In the genomic region with DNA sequence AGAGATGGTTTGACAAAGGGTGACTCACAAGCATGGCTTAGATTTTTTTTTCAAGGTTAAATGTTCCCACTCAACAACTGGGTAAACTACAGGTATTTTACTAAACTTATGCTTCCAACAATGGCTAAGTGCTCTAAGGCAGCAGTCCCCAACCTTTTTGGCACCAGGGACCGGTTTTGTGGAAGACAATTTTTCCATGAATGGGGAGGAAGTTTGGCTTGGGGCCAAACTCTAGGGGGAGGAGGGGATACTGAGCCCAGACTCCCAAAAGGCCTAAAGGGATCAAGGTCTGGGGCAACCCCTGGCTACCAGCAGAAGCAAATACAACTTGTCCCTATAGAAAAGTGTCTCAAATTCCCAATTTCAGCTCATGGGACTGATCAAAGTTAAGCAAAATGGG, we compare ENCODE assay signal across 24 cellular contexts. TPM values are rescaled to one million over a fixed set of nuclear protein-coding genes. Genes with fewer than 3 reads are reported as not detected.
"Had no signal": no experiment of that assay in that cellular context is flagged by ENCODE, and none has a peak within 500 bp of the region (broad histone marks: within the 10 kb centered on the region; RNA-seq: fewer than 3 reads in every experiment).

No MANE protein-coding gene starts in this region.

- H3K4me3 ChIP-seq: cardiac muscle cell, SJSA1 had no signal

- H3K36me3 Mint-ChIP-seq: activated naive CD4-positive, alpha-beta T cell treated with anti-CD3 and anti-CD28 coated beads, Interleukin-2, amount 10 ng/mL, durations not matched to agents 7 days and 5 days; IgD-negative memory B cell; WTC11 had no signal

- H3K27me3 Mint-ChIP-seq: activated CD4-positive, alpha-beta T cell treated with anti-CD3 and anti-CD28 coated beads, Interleukin-2, amount 10 ng/mL, durations not matched to agents 24 days and 14 days; activated naive CD4-positive, alpha-beta T cell treated with anti-CD3 and anti-CD28 coated beads, Interleukin-2, amount 10 ng/mL, durations not matched to agents 7 days and 5 days; activated naive CD8-positive, alpha-beta T cell treated with anti-CD3 and anti-CD28 coated beads for 36 hours; activated T-helper 17 cell treated with anti-CD3 and anti-CD28 coated beads, Interleukin-2, amount 50 U/mL, for 72 hours; IgD-negative memory B cell; T-helper 17 cell had no signal

- H3K27ac ChIP-seq: brain microvascular endothelial cell, cardiac muscle cell, SJSA1 had no signal

- H3K9me3 ChIP-seq: SJSA1 had no signal

- H3K4me3 Mint-ChIP-seq: activated CD4-positive, alpha-beta T cell treated with anti-CD3 and anti-CD28 coated beads, Interleukin-2, amount 10 ng/mL, durations not matched to agents 24 days and 14 days; activated naive CD4-positive, alpha-beta T cell treated with anti-CD3 and anti-CD28 coated beads, Interleukin-2, amount 10 ng/mL, durations not matched to agents 7 days and 5 days; activated naive CD8-positive, alpha-beta T cell treated with anti-CD3 and anti-CD28 coated beads for 36 hours; activated T-cell treated with anti-CD3 and anti-CD28 coated beads, Interleukin-2, amount 50 U/mL, for 4 hours; activated T-helper 17 cell treated with anti-CD3 and anti-CD28 coated beads, Interleukin-2, amount 50 U/mL, for 72 hours; IgD-negative memory B cell; T-helper 17 cell; WTC11 had no signal

- ATAC-seq: activated T-cell treated with anti-CD3 and anti-CD28 coated beads, Interleukin-2, amount 50 U/mL, for 4 hours; activated T-helper 17 cell treated with anti-CD3 and anti-CD28 coated beads, Interleukin-2, amount 50 U/mL, for 72 hours; T-helper 17 cell; WTC11 had no signal

- H3K27me3 ChIP-seq: brain microvascular endothelial cell, cardiac muscle cell, SJSA1 had no signal

- H3K36me3 ChIP-seq: brain microvascular endothelial cell, cardiac muscle cell, SJSA1 had no signal

- H3K4me1 Mint-ChIP-seq: activated CD4-positive, alpha-beta T cell treated with anti-CD3 and anti-CD28 coated beads, Interleukin-2, amount 10 ng/mL, durations not matched to agents 24 days and 14 days; activated naive CD4-positive, alpha-beta T cell treated with anti-CD3 and anti-CD28 coated beads, Interleukin-2, amount 10 ng/mL, durations not matched to agents 7 days and 5 days; activated naive CD8-positive, alpha-beta T cell treated with anti-CD3 and anti-CD28 coated beads for 36 hours; IgD-negative memory B cell had no signal

- DNase-seq: activated CD4-positive, alpha-beta T cell treated with anti-CD3 and anti-CD28 coated beads, Interleukin-2, amount 10 ng/mL, durations not matched to agents 24 days and 14 days; activated CD4-positive, alpha-beta T cell treated with anti-CD3 and anti-CD28 coated beads, Interleukin-2, amount 50 U/mL, for 48 hours; activated CD4-positive, CD25-positive, alpha-beta regulatory T cell treated with anti-CD3 and anti-CD28 coated beads, Interleukin-2, amount 50 U/mL, for 72 hours; activated CD8-positive, alpha-beta memory T cell treated with anti-CD3 and anti-CD28 coated beads for 24 hours; activated gamma-delta T cell; activated naive CD4-positive, alpha-beta T cell treated with anti-CD3 and anti-CD28 coated beads, Interleukin-2, amount 10 ng/mL, durations not matched to agents 7 days and 5 days; activated naive CD8-positive, alpha-beta T cell treated with anti-CD3 and anti-CD28 coated beads for 36 hours; activated T-cell treated with anti-CD3 and anti-CD28 coated beads, Interleukin-2, amount 50 U/mL, for 4 hours; brain microvascular endothelial cell; cerebellar nuclear complex; Kasumi-1; NCI-H1694; NCI-H2029; NCI-H345; NCI-H510A; NCI-H526 treated with DMSO at 0.1 percent for 48 hours; SHP77; T-helper 17 cell; T-helper 9 cell had no signal

- H3K27ac Mint-ChIP-seq: activated CD4-positive, alpha-beta T cell treated with anti-CD3 and anti-CD28 coated beads, Interleukin-2, amount 10 ng/mL, durations not matched to agents 24 days and 14 days; activated naive CD4-positive, alpha-beta T cell treated with anti-CD3 and anti-CD28 coated beads, Interleukin-2, amount 10 ng/mL, durations not matched to agents 7 days and 5 days; activated naive CD8-positive, alpha-beta T cell treated with anti-CD3 and anti-CD28 coated beads for 36 hours; activated T-helper 17 cell treated with anti-CD3 and anti-CD28 coated beads, Interleukin-2, amount 50 U/mL, for 72 hours; IgD-negative memory B cell; T-helper 17 cell; WTC11 had no signal

- H3K9me3 Mint-ChIP-seq: activated CD4-positive, alpha-beta T cell treated with anti-CD3 and anti-CD28 coated beads, Interleukin-2, amount 10 ng/mL, durations not matched to agents 24 days and 14 days; activated naive CD4-positive, alpha-beta T cell treated with anti-CD3 and anti-CD28 coated beads, Interleukin-2, amount 10 ng/mL, durations not matched to agents 7 days and 5 days; activated naive CD8-positive, alpha-beta T cell treated with anti-CD3 and anti-CD28 coated beads for 36 hours; activated T-cell treated with anti-CD3 and anti-CD28 coated beads, Interleukin-2, amount 50 U/mL, for 4 hours; activated T-helper 17 cell treated with anti-CD3 and anti-CD28 coated beads, Interleukin-2, amount 50 U/mL, for 72 hours; IgD-negative memory B cell; WTC11 had no signal

RNA-seq across cellular contexts. Expression of a gene that starts 32.0 kb away (rescaled TPM):
- total RNA-seq: activated CD4-positive, alpha-beta T cell treated with anti-CD3 and anti-CD28 coated beads, Interleukin-2, amount 10 ng/mL, durations not matched to agents 24 days and 14 days; activated naive CD8-positive, alpha-beta T cell treated with anti-CD3 and anti-CD28 coated beads for 36 hours; activated T-cell treated with anti-CD3 and anti-CD28 coated beads, Interleukin-2, amount 50 U/mL, for 4 hours; activated T-helper 17 cell treated with anti-CD3 and anti-CD28 coated beads, Interleukin-2, amount 50 U/mL, for 72 hours; SJSA1; WTC11 had no signal
